In genomic region chr5:6961123-6961522, GRCh38 we compare ENCODE assay signal across 2 cellular contexts.
TF ChIP-seq lines count a peak whose summit lies in the region.

No MANE protein-coding gene starts in this region.

TF ChIP-seq in HepG2, 621 proteins besides CTCF, POLR2A, EP300 and RAD21:
- TF ChIP-seq ZNF430 (CRISPR knock-in tag; IDR thresholded peaks at IDR 0.05) (no peak), NFRKB (IDR thresholded peaks at IDR 0.05) (0 out of 2 replicates have a peak, but pooled peaks have one; percentile 33), IKZF1 (IDR thresholded peaks at IDR 0.05) (0 out of 2 replicates have a peak, but pooled peaks have one; percentile 15), TGIF2 (CRISPR knock-in tag; IDR thresholded peaks at IDR 0.05) (no peak), SOX13 (IDR thresholded peaks at IDR 0.05) (no peak), SOX13 (CRISPR knock-in tag; conservative IDR thresholded peaks at IDR 0.05 in 1 of 2, IDR thresholded peaks at IDR 0.05 in 1 of 2) (no peak), MEIS1 (CRISPR knock-in tag; IDR thresholded peaks at IDR 0.05; ENCODE audit: borderline replicate concordance) (no peak), ZNF644 (CRISPR knock-in tag; IDR thresholded peaks at IDR 0.05; ENCODE audit: low read depth) (no peak), PLRG1 (conservative IDR thresholded peaks at IDR 0.05) (peak; percentile 85; the same call in 1 of the 2 replicates), NONO (IDR thresholded peaks at IDR 0.05) (peak; percentile 43; the same call in 1 of the 2 replicates), NONO (CRISPR knock-in tag; conservative IDR thresholded peaks at IDR 0.05) (no peak)
- TF ChIP-seq, protein P1, sequence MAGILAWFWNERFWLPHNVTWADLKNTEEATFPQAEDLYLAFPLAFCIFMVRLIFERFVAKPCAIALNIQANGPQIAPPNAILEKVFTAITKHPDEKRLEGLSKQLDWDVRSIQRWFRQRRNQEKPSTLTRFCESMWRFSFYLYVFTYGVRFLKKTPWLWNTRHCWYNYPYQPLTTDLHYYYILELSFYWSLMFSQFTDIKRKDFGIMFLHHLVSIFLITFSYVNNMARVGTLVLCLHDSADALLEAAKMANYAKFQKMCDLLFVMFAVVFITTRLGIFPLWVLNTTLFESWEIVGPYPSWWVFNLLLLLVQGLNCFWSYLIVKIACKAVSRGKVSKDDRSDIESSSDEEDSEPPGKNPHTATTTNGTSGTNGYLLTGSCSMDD (CRISPR knock-in tag; IDR thresholded peaks at IDR 0.05) = no peak

TF ChIP-seq in IMR-90, 13 proteins besides CTCF, POLR2A, EP300 and RAD21:
- TF ChIP-seq RFX5 (IDR thresholded peaks at IDR 0.05; ENCODE audit: low read depth, low read length) (no peak), BHLHE40 (IDR thresholded peaks at IDR 0.05; ENCODE audit: low read depth, low read length) (no peak), NFE2L2 (IDR thresholded peaks at IDR 0.05; ENCODE audit: low read depth, low read length) (no peak), CHD1 (IDR thresholded peaks at IDR 0.05; ENCODE audit: low read depth, low read length) (no peak), CEBPB (IDR thresholded peaks at IDR 0.05; ENCODE audit: low read depth, low read length) (no peak), FOS (IDR thresholded peaks at IDR 0.05; ENCODE audit: low read depth, low read length) (no peak), RCOR1 (IDR thresholded peaks at IDR 0.05; ENCODE audit: insufficient replicate concordance, low read length) (no peak), MAZ (IDR thresholded peaks at IDR 0.05; ENCODE audit: borderline replicate concordance, low read depth, low read length) (no peak), MXI1 (IDR thresholded peaks at IDR 0.05; ENCODE audit: borderline replicate concordance, low read depth, low read length) (no peak), SMC3 (IDR thresholded peaks at IDR 0.05; ENCODE audit: low read depth, low read length) (no peak)
- TF ChIP-seq, protein P2, sequence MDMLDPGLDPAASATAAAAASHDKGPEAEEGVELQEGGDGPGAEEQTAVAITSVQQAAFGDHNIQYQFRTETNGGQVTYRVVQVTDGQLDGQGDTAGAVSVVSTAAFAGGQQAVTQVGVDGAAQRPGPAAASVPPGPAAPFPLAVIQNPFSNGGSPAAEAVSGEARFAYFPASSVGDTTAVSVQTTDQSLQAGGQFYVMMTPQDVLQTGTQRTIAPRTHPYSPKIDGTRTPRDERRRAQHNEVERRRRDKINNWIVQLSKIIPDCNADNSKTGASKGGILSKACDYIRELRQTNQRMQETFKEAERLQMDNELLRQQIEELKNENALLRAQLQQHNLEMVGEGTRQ (IDR thresholded peaks at IDR 0.05; ENCODE audit: low read depth, low read length) = no peak
- TF ChIP-seq, protein P3, sequence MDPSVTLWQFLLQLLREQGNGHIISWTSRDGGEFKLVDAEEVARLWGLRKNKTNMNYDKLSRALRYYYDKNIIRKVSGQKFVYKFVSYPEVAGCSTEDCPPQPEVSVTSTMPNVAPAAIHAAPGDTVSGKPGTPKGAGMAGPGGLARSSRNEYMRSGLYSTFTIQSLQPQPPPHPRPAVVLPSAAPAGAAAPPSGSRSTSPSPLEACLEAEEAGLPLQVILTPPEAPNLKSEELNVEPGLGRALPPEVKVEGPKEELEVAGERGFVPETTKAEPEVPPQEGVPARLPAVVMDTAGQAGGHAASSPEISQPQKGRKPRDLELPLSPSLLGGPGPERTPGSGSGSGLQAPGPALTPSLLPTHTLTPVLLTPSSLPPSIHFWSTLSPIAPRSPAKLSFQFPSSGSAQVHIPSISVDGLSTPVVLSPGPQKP (IDR thresholded peaks at IDR 0.05; ENCODE audit: borderline replicate concordance, low read depth, low read length) = no peak
